16 cellular contexts compared by ENCODE assay signal in genomic region chr1:19033926-19034680, GRCh38.
DNase-seq lines count a peak whose midpoint lies in the region; ATAC-seq and TF ChIP-seq lines count a peak whose summit lies in the region.
"Had no signal": no experiment of that assay in that cellular context is flagged by ENCODE, and none has a peak within 500 bp of the region (broad histone marks: within the 10 kb centered on the region; RNA-seq: fewer than 3 reads in every experiment).

No MANE protein-coding gene starts in this region.

- WGBS in neuronal stem cell (ENCODE audit: extremely low coverage in 2 of 2, insufficient read length in 2 of 2, insufficient replicate concordance in 1 of 2), 2 donors, result no CpG with 5 or more reads among the region's 22 CpGs

- no peak overlapping the region for H3K4ac ChIP-seq in neuronal stem cell (ENCODE audit: low read length)

- H3K9me3 ChIP-seq in breast epithelium, result no peaks in the 10 kb centered on the region
- no peaks in the 10 kb centered on the region for H3K9me3 ChIP-seq in neuronal stem cell (replicated peaks in 1 of 2; ENCODE audit: control insufficient read depth in 2 of 2, insufficient read depth in 1 of 2, low read depth in 1 of 2, low read length in 2 of 2)
- H3K9me3 ChIP-seq: BLaER1 treated with 17β-estradiol and CSF1 and Interleukin-3, amounts not matched to agents 10 nM and 100 nM; heart right ventricle; ovary had no signal

- H4K8ac ChIP-seq in neuronal stem cell (ENCODE audit: low read depth, low read length), result peak overlapping the region; percentile 3

- no peak overlapping the region for H3K4me3 ChIP-seq in breast epithelium
- H3K4me3 ChIP-seq in neuronal stem cell (ENCODE audit: low read length in 2 of 2), result no peak overlapping the region
- H3K4me3 ChIP-seq: BLaER1 treated with 17β-estradiol and CSF1 and Interleukin-3, amounts not matched to agents 10 nM and 100 nM; heart right ventricle; lung; ovary had no signal

- H3K4me1 ChIP-seq in breast epithelium (no peaks in the 10 kb centered on the region), neuronal stem cell (ENCODE audit: control insufficient read depth in 2 of 2, insufficient read depth in 1 of 2, low read depth in 1 of 2, low read length in 2 of 2) (peaks cover 0 to 5% of the 10 kb centered on the region in 2 donors)

- peak overlapping the region; percentile 23 for H2BK120ac ChIP-seq in neuronal stem cell (ENCODE audit: low read depth, low read length)

- H3K9ac ChIP-seq in neuronal stem cell (ENCODE audit: low read depth, low read length, poor library complexity), result no peak overlapping the region

- H3K27me3 ChIP-seq in breast epithelium (no peaks in the 10 kb centered on the region), neuronal stem cell (ENCODE audit: control insufficient read depth in 3 of 3, insufficient read depth in 3 of 3, low read depth in 1 of 3, low read length in 3 of 3) (peaks cover 0 to 39% (median 0%) of the 10 kb centered on the region in 3 experiments)
- H3K27me3 ChIP-seq: BLaER1 treated with 17β-estradiol and CSF1 and Interleukin-3, amounts not matched to agents 10 nM and 100 nM; ovary had no signal

- no peak for ATAC-seq in activated T-cell treated with anti-CD3 and anti-CD28 coated beads, Interleukin-2, amount 50 U/mL, for 72 hours (replicated peaks in 1 of 2)

- no peak overlapping the region for H3K4me2 ChIP-seq in neuronal stem cell (ENCODE audit: insufficient read depth, low read length, poor library complexity, severe bottlenecking)

- no peaks in the 10 kb centered on the region for H3K4me1 Mint-ChIP-seq in activated T-cell treated with anti-CD3 and anti-CD28 coated beads, Interleukin-2, amount 50 U/mL, for 72 hours (ENCODE audit: low read depth)

- no peak overlapping the region for H4K91ac ChIP-seq in neuronal stem cell (ENCODE audit: low read depth, low read length, poor library complexity)

- H3K27me3 Mint-ChIP-seq in activated T-cell treated with anti-CD3 and anti-CD28 coated beads, Interleukin-2, amount 50 U/mL, for 72 hours (ENCODE audit: low read depth), result peaks cover 23% of the 10 kb centered on the region

- H3K36me3 ChIP-seq in breast epithelium (no peaks in the 10 kb centered on the region), neuronal stem cell (replicated peaks in 1 of 2; ENCODE audit: control insufficient read depth in 2 of 2, insufficient read depth in 2 of 2, low read length in 2 of 2) (no peaks in the 10 kb centered on the region)
- H3K36me3 ChIP-seq: BLaER1 treated with 17β-estradiol and CSF1 and Interleukin-3, amounts not matched to agents 10 nM and 100 nM; heart right ventricle; ovary had no signal

- no peak for TF ChIP-seq POLR2A in breast epithelium (IDR thresholded peaks at IDR 0.05)

- H3K18ac ChIP-seq in neuronal stem cell (ENCODE audit: low read length), result peak overlapping the region; percentile 32

- no peak overlapping the region for H3K14ac ChIP-seq in neuronal stem cell (ENCODE audit: low read length)

- H3K27ac ChIP-seq in breast epithelium (peak overlapping the region; percentile 78 to 83), neuronal stem cell (replicated peaks; ENCODE audit: low read length) (no peak overlapping the region)
- H3K27ac ChIP-seq: BLaER1 treated with 17β-estradiol and CSF1 and Interleukin-3, amounts not matched to agents 10 nM and 100 nM; heart right ventricle; ovary had no signal

- intact Hi-C loops in breast epithelium (cut with DNase I; ENCODE audit: low total_unique reads), result no loop called here

- H3K36me3 Mint-ChIP-seq in activated T-cell treated with anti-CD3 and anti-CD28 coated beads, Interleukin-2, amount 50 U/mL, for 72 hours (ENCODE audit: insufficient read depth in 2 of 2), result no peaks in the 10 kb centered on the region

- no peaks in the 10 kb centered on the region for H3K79me1 ChIP-seq in neuronal stem cell (ENCODE audit: low read depth, low read length)

- DNase-seq in AG20443 (ENCODE audit: low spot score) (peak; percentile 90), HT1080 (ENCODE audit: low read depth) (peak; percentile 13), breast epithelium (ENCODE audit: low spot score in 2 of 2) (peak in 1 of 2 donors; percentile 93), neuronal stem cell (ENCODE audit: low spot score) (no peak), NCI-H524 treated with DMSO at 0.1 percent for 48 hours (lab: John Stamatoyannopoulos, UW) (no peak), NCI-H1092 (lab: John Stamatoyannopoulos, UW) (no peak), NK-92 (lab: John Stamatoyannopoulos, UW; ENCODE audit: unreplicated experiment) (no peak)
- no peak for DNase-seq in activated T-cell treated with anti-CD3 and anti-CD28 coated beads, Interleukin-2, amount 50 U/mL, for 72 hours
- DNase-seq: activated CD8-positive, alpha-beta memory T cell treated with anti-CD3 and anti-CD28 coated beads, Interleukin-2, amount 50 U/mL, for 4 hours; heart right ventricle; NCI-H1417 treated with DMSO at 0.1 percent for 48 hours; NCI-H526 treated with DMSO at 0.1 percent for 48 hours; ovary; Right ventricle myocardium superior had no signal

- H2AFZ ChIP-seq in neuronal stem cell (ENCODE audit: low read length), result no peak overlapping the region

- no peak for TF ChIP-seq CTCF in breast epithelium (IDR thresholded peaks at IDR 0.05)

- peak overlapping the region; percentile 90 for H2BK15ac ChIP-seq in neuronal stem cell (ENCODE audit: low read length)

- no peak overlapping the region for H3K23ac ChIP-seq in neuronal stem cell (ENCODE audit: low read depth, low read length, poor library complexity)

- no peak overlapping the region for H2BK12ac ChIP-seq in neuronal stem cell (ENCODE audit: low read length)

- H2BK5ac ChIP-seq in neuronal stem cell (ENCODE audit: low read length), result peak overlapping the region; percentile 31

- peak overlapping the region; percentile 67 for H2AK5ac ChIP-seq in neuronal stem cell (ENCODE audit: low read depth, low read length)

- no peak overlapping the region for H3K4me3 Mint-ChIP-seq in activated T-cell treated with anti-CD3 and anti-CD28 coated beads, Interleukin-2, amount 50 U/mL, for 72 hours

- no peaks in the 10 kb centered on the region for H3K9me3 Mint-ChIP-seq in activated T-cell treated with anti-CD3 and anti-CD28 coated beads, Interleukin-2, amount 50 U/mL, for 72 hours

- no peak overlapping the region for H3K27ac Mint-ChIP-seq in activated T-cell treated with anti-CD3 and anti-CD28 coated beads, Interleukin-2, amount 50 U/mL, for 72 hours

Comparison
In these comparisons a context has a peak if more than half of its experiments do, and no peak if none do; other contexts are left out.
1. DNase-seq: peak in AG20443 (single experiment) and HT1080 (single experiment); none in neuronal stem cell (single experiment), NCI-H524 treated with DMSO at 0.1 percent for 48 hours (single experiment), activated T-cell treated with anti-CD3 and anti-CD28 coated beads, Interleukin-2, amount 50 U/mL, for 72 hours (0 of 2), NCI-H1092 (single experiment) and NK-92 (single experiment).